18 cellular contexts compared by ENCODE assay signal in the genomic region with DNA sequence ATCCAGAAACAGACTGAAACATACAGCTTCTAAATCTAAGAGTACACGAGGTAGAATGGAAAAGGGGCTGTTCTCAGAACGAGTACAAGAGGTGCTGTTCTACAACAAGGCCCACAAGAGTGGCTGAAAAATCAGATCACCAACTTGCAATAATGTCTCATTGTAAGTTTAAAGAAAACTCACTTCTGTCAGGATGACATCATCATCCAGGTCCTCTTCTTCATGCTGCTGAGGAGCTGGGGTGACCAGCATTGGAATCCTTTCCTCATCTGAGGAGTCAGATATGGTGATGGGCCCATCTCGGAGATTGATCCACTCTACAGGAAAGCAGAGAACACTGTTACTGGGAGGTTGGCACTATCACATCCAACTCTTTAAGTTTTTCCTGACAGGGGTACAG.
"Had no signal": no experiment of that assay in that cellular context is flagged by ENCODE, and none has a peak within 500 bp of the region (broad histone marks: within the 10 kb centered on the region; RNA-seq: fewer than 3 reads in every experiment).

No MANE protein-coding gene starts in this region.

- DNase-seq: Kasumi-1, MM.1S, NCI-H1092 treated with DMSO at 0.1 percent for 48 hours, NCI-H1436, NCI-H1694, NCI-H187 treated with DMSO at 0.1 percent for 48 hours, NCI-H2029 treated with DMSO at 0.1 percent for 48 hours, NCI-H2227 treated with DMSO at 0.1 percent for 48 hours, NCI-H524, NCI-H69, NCI-H774, PC-3, SHP77 had no signal

- ATAC-seq: Panc1, PC-3, SK-N-SH treated with all-trans-retinoic acid at 6 μM for 48 hours had no signal

- H3K9ac ChIP-seq: KMS-11 had no signal

- H3K27ac ChIP-seq: HL-60, KMS-11, RWPE1 had no signal

- H3K4me2 ChIP-seq: KMS-11 had no signal
